Comparison of ENCODE assay signal across 15 cellular contexts in genomic region chr5:151076616-151077015, GRCh38. TPM values are rescaled to one million over a fixed set of nuclear protein-coding genes. Genes with fewer than 3 reads are reported as not detected.
DNase-seq lines count a peak whose midpoint lies in the region; ATAC-seq and TF ChIP-seq lines count a peak whose summit lies in the region.
"Had no signal": no experiment of that assay in that cellular context is flagged by ENCODE, and none has a peak within 500 bp of the region (broad histone marks: within the 10 kb centered on the region; RNA-seq: fewer than 3 reads in every experiment).

No MANE protein-coding gene starts in this region.

- CTCF ChIA-PET in activated naive CD4-positive, alpha-beta T cell treated with anti-CD3 and anti-CD28 coated beads for 36 hours (lab: Charles Lee) = interaction anchor here (1.0 to 1.7 kb wide), 3 partner anchors 10 to 88 kb away, joined by 3 to 6 read pairs (median 4); no protein-coding TSS in a partner anchor
- CTCF ChIA-PET in activated CD4-positive, alpha-beta memory T cell treated with anti-CD3 and anti-CD28 coated beads for 36 hours (lab: Charles Lee) = interaction anchor here (0.6 to 4.8 kb wide), 7 partner anchors 10 to 88 kb away, joined by 3 to 21 read pairs (median 4); no protein-coding TSS in a partner anchor

- peak overlapping the region; percentile 19 for H3K4me3 Mint-ChIP-seq in activated naive CD4-positive, alpha-beta T cell treated with anti-CD3 and anti-CD28 coated beads for 36 hours
- H3K4me3 Mint-ChIP-seq in activated CD4-positive, alpha-beta memory T cell treated with anti-CD3 and anti-CD28 coated beads for 36 hours = peak overlapping the region; percentile 85
- H3K4me3 Mint-ChIP-seq: activated CD8-positive, alpha-beta memory T cell treated with anti-CD3 and anti-CD28 coated beads, Interleukin-2, amount 10 ng/mL, durations not matched to agents 7 days and 5 days had no signal

- peaks cover 19% of the 10 kb centered on the region for H3K36me3 ChIP-seq in lower lobe of right lung
- H3K36me3 ChIP-seq in subcutaneous abdominal adipose tissue (ENCODE audit: control insufficient read depth in 5 of 5, insufficient read depth in 5 of 5, low read length in 5 of 5) = peaks cover 0 to 32% (median 9%) of the 10 kb centered on the region in 5 donors
- H3K36me3 ChIP-seq: uterus had no signal

- H3K27me3 ChIP-seq in lower lobe of right lung (ENCODE audit: low read depth) (no peaks in the 10 kb centered on the region), subcutaneous abdominal adipose tissue (ENCODE audit: control insufficient read depth in 5 of 5, insufficient read depth in 4 of 5, low read length in 5 of 5) (peaks cover 0 to 2% (median 0%) of the 10 kb centered on the region in 5 donors)
- H3K27me3 ChIP-seq: brain microvascular endothelial cell, right atrium auricular region, uterus had no signal

- intact Hi-C loops in activated naive CD4-positive, alpha-beta T cell treated with anti-CD3 and anti-CD28 coated beads for 36 hours (cut with micrococcal nuclease) = no loop called here
- intact Hi-C loops in activated CD4-positive, alpha-beta memory T cell treated with anti-CD3 and anti-CD28 coated beads for 36 hours (cut with micrococcal nuclease) = loop anchor here (5.0 kb wide), 3 partner anchors 294 to 664 kb away; partner anchors contain the start of genes CD74 and RBM22
- intact Hi-C loops in lower lobe of right lung (cut with DNase I) = no loop called here

- ATAC-seq in lower lobe of right lung (no peak), GM18502 (IDR thresholded peaks at IDR 0.05; ENCODE audit: poor library complexity, unreplicated experiment) (no peak), HG03159 (IDR thresholded peaks at IDR 0.05; ENCODE audit: unreplicated experiment) (no peak)
- ATAC-seq: activated CD8-positive, alpha-beta memory T cell treated with anti-CD3 and anti-CD28 coated beads, Interleukin-2, amount 10 ng/mL, durations not matched to agents 7 days and 5 days had no signal

- H3K27ac ChIP-seq in lower lobe of right lung = peak overlapping the region; percentile 49
- H3K27ac ChIP-seq in subcutaneous abdominal adipose tissue (ENCODE audit: low read depth, low read length) = peak overlapping the region; percentile 100
- H3K27ac ChIP-seq: uterus had no signal

- H3K4me1 ChIP-seq in lower lobe of right lung = peaks cover 75% of the 10 kb centered on the region
- H3K4me1 ChIP-seq in subcutaneous abdominal adipose tissue (ENCODE audit: control insufficient read depth in 5 of 5, insufficient read depth in 5 of 5, low read length in 5 of 5) = peaks cover 17 to 65% (median 64%) of the 10 kb centered on the region in 5 donors

- peak overlapping the region in 2 of 5 donors; percentile 16 to 52 for H3K9ac ChIP-seq in subcutaneous abdominal adipose tissue (ENCODE audit: low read length in 5 of 5)

- H3K9me3 ChIP-seq in lower lobe of right lung (no peaks in the 10 kb centered on the region), subcutaneous abdominal adipose tissue (ENCODE audit: control insufficient read depth in 5 of 5, low read length in 5 of 5) (no peaks in the 10 kb centered on the region)
- H3K9me3 ChIP-seq: right atrium auricular region, uterus had no signal

- H3K27ac Mint-ChIP-seq in activated naive CD4-positive, alpha-beta T cell treated with anti-CD3 and anti-CD28 coated beads for 36 hours = peak overlapping the region; percentile 93
- peak overlapping the region; percentile 90 for H3K27ac Mint-ChIP-seq in activated CD4-positive, alpha-beta memory T cell treated with anti-CD3 and anti-CD28 coated beads for 36 hours

- H3K4me3 ChIP-seq in lower lobe of right lung (no peak overlapping the region), subcutaneous abdominal adipose tissue (ENCODE audit: low read depth in 1 of 5, low read length in 5 of 5) (peak overlapping the region in 1 of 5 donors; percentile 22)
- H3K4me3 ChIP-seq: right atrium auricular region, uterus had no signal

- H3K27me3 Mint-ChIP-seq in activated naive CD4-positive, alpha-beta T cell treated with anti-CD3 and anti-CD28 coated beads for 36 hours (ENCODE audit: low read depth) = no peaks in the 10 kb centered on the region
- H3K27me3 Mint-ChIP-seq in activated CD4-positive, alpha-beta memory T cell treated with anti-CD3 and anti-CD28 coated beads for 36 hours = no peaks in the 10 kb centered on the region
- H3K27me3 Mint-ChIP-seq: activated CD8-positive, alpha-beta memory T cell treated with anti-CD3 and anti-CD28 coated beads, Interleukin-2, amount 10 ng/mL, durations not matched to agents 7 days and 5 days had no signal

- no peak for DNase-seq in activated naive CD4-positive, alpha-beta T cell treated with anti-CD3 and anti-CD28 coated beads for 36 hours
- DNase-seq in activated naive CD4-positive, alpha-beta T cell treated with Interleukin-2 at 50 U/mL for 16 hours = no peak
- DNase-seq in activated CD4-positive, alpha-beta memory T cell treated with anti-CD3 and anti-CD28 coated beads for 36 hours = no peak
- DNase-seq in lower lobe of right lung (no peak), DMS114 treated with DMSO at 0.1 percent for 48 hours (lab: John Stamatoyannopoulos, UW; ENCODE audit: unreplicated experiment) (no peak)
- DNase-seq: activated CD8-positive, alpha-beta memory T cell treated with anti-CD3 and anti-CD28 coated beads, Interleukin-2, amount 10 ng/mL, durations not matched to agents 7 days and 5 days; midbrain; NCI-H2171 treated with DMSO at 0.1 percent for 48 hours; OCI-M1; uterus had no signal

- no peaks in the 10 kb centered on the region for H3K9me3 Mint-ChIP-seq in activated naive CD4-positive, alpha-beta T cell treated with anti-CD3 and anti-CD28 coated beads for 36 hours
- no peaks in the 10 kb centered on the region for H3K9me3 Mint-ChIP-seq in activated CD4-positive, alpha-beta memory T cell treated with anti-CD3 and anti-CD28 coated beads for 36 hours

- POLR2A ChIA-PET in activated CD4-positive, alpha-beta memory T cell treated with anti-CD3 and anti-CD28 coated beads for 36 hours (lab: Charles Lee) = interaction anchor here (1.3 kb wide), 1 partner anchor 12 kb away, joined by 4 read pairs; no protein-coding TSS in a partner anchor

- H3K4me1 Mint-ChIP-seq in activated naive CD4-positive, alpha-beta T cell treated with anti-CD3 and anti-CD28 coated beads for 36 hours (ENCODE audit: low read depth) = peaks cover 68% of the 10 kb centered on the region
- peaks cover 69% of the 10 kb centered on the region for H3K4me1 Mint-ChIP-seq in activated CD4-positive, alpha-beta memory T cell treated with anti-CD3 and anti-CD28 coated beads for 36 hours (ENCODE audit: low read depth)

- H3K36me3 Mint-ChIP-seq in activated naive CD4-positive, alpha-beta T cell treated with anti-CD3 and anti-CD28 coated beads for 36 hours (ENCODE audit: low read depth) = peaks cover 70% of the 10 kb centered on the region
- peaks cover 79% of the 10 kb centered on the region for H3K36me3 Mint-ChIP-seq in activated CD4-positive, alpha-beta memory T cell treated with anti-CD3 and anti-CD28 coated beads for 36 hours

- no peak for TF ChIP-seq CTCF in lower lobe of right lung (IDR thresholded peaks at IDR 0.05)

RNA-seq across cellular contexts. Expression of gene TNIP1, which starts 4.2 kb away (rescaled TPM):
- total RNA-seq in activated naive CD4-positive, alpha-beta T cell treated with anti-CD3 and anti-CD28 coated beads for 36 hours = 100 to 1,000 TPM; 238 to 263 TPM
- total RNA-seq in activated CD4-positive, alpha-beta memory T cell treated with anti-CD3 and anti-CD28 coated beads for 36 hours = 100 to 1,000 TPM; 388 to 401 TPM
- total RNA-seq in lower lobe of right lung = 99.6 TPM

RNA-seq across cellular contexts. Expression of gene GPX3, which starts 56.2 kb away (rescaled TPM):
- not detected for total RNA-seq in activated naive CD4-positive, alpha-beta T cell treated with anti-CD3 and anti-CD28 coated beads for 36 hours
- not detected for total RNA-seq in activated CD4-positive, alpha-beta memory T cell treated with anti-CD3 and anti-CD28 coated beads for 36 hours
- total RNA-seq in lower lobe of right lung = 855 TPM
- total RNA-seq: activated CD8-positive, alpha-beta memory T cell treated with anti-CD3 and anti-CD28 coated beads, Interleukin-2, amount 10 ng/mL, durations not matched to agents 7 days and 5 days had no signal

Comparison
In these comparisons a context has a peak if more than half of its experiments do, and no peak if none do; other contexts are left out.
1. RNA of gene GPX3, which starts 56.2 kb away (total RNA-seq): 855 TPM in lower lobe of right lung (single experiment); not detected in activated CD4-positive, alpha-beta memory T cell treated with anti-CD3 and anti-CD28 coated beads for 36 hours and not detected in activated naive CD4-positive, alpha-beta T cell treated with anti-CD3 and anti-CD28 coated beads for 36 hours; every median in the first group is over 100 times any median in the second.